ENCODE assay signal across 8 cellular contexts in the genomic region with DNA sequence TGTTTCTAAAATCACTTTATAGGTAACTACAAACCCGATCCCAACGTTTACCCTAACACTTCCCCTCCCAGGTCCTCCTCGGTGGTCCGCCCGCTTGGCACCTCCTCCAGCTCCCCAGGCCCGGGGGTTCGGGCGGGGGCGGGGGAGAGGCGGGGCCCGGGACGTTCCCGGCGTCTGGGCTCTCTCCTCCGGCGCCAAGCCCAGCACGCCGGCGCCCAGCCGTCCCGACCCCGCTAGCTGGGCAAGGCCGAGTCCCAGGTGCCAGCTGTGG. TPM values are rescaled to one million over a fixed set of nuclear protein-coding genes. Genes with fewer than 3 reads are reported as not detected.
DNase-seq lines count a peak whose midpoint lies in the region; ATAC-seq and TF ChIP-seq lines count a peak whose summit lies in the region.

No MANE protein-coding gene starts in this region.

- no peaks in the 10 kb centered on the region for H3K9me3 Mint-ChIP-seq in MCF 10A (ENCODE audit: unreplicated experiment)

- in situ Hi-C loops in KBM-7 (cut with MboI; ENCODE audit: low pct_unique_long_range_greater_than_20kb, low sequenced_read_pairs): no loop called here

- no peak for TF ChIP-seq CTCF in MCF 10A (IDR thresholded peaks at IDR 0.05; ENCODE audit: unreplicated experiment)

- no peaks in the 10 kb centered on the region for H3K4me1 ChIP-seq in mucosa of stomach (ENCODE audit: control insufficient read depth, insufficient read depth, low read length)

- no peaks in the 10 kb centered on the region for H3K9me3 ChIP-seq in mucosa of stomach (ENCODE audit: control insufficient read depth, low read length)

- intact Hi-C loops in MCF 10A (cut with micrococcal nuclease): loop anchor here (2.0 kb wide), 1 partner anchor 91 kb away; a partner anchor contains a TSS

- H3K4me3 Mint-ChIP-seq in MCF 10A (ENCODE audit: unreplicated experiment): peak overlapping the region; percentile 97

- POLR2A ChIA-PET in MCF 10A (lab: Yijun Ruan, JAX): interaction anchor here (0.6 to 4.2 kb wide), 22 partner anchors 9 to 831 kb away, joined by 3 to 63 read pairs (median 4); a partner anchor contains a TSS

- peak overlapping the region; percentile 85 for H3K4me3 ChIP-seq in mucosa of stomach (ENCODE audit: low read length)

- no peaks in the 10 kb centered on the region for H3K27me3 Mint-ChIP-seq in MCF 10A (ENCODE audit: insufficient read depth, unreplicated experiment)

- CTCF ChIA-PET in MCF 10A (lab: Yijun Ruan, JAX): interaction anchor here (0.6 to 0.9 kb wide), 3 partner anchors 74 to 723 kb away, joined by 3 read pairs; no protein-coding TSS in a partner anchor

- ATAC-seq in GM18498 (IDR thresholded peaks at IDR 0.05; ENCODE audit: unreplicated experiment) (peak; percentile 29), HG03095 (IDR thresholded peaks at IDR 0.05; ENCODE audit: unreplicated experiment) (peak; percentile 17)

- H3K36me3 ChIP-seq in mucosa of stomach (ENCODE audit: control insufficient read depth, insufficient read depth, low read length): no peaks in the 10 kb centered on the region

- peaks cover 11% of the 10 kb centered on the region for H3K4me1 Mint-ChIP-seq in MCF 10A (ENCODE audit: insufficient read depth, unreplicated experiment)

- H3K36me3 Mint-ChIP-seq in MCF 10A (ENCODE audit: insufficient read depth, unreplicated experiment): peaks cover 33% of the 10 kb centered on the region

- DNase-seq in MCF 10A (ENCODE audit: unreplicated experiment) (no peak), KBM-7 (no peak), SW 1271 (lab: John Stamatoyannopoulos, UW) (no peak), AG08395 (ENCODE audit: low spot score) (no peak)
- DNase-seq in stimulated activated CD4-positive, alpha-beta T cell treated with anti-CD3 and anti-CD28 coated beads, Interleukin-4, amount 100 ng/mL, for 24 hours: no peak

- no peaks in the 10 kb centered on the region for H3K27me3 ChIP-seq in mucosa of stomach (ENCODE audit: control insufficient read depth, insufficient read depth, low read length)

- no TSS peak for BruUV-seq in MCF 10A (replicated peaks; lab: Mats Ljungman, UMichigan)

- peak overlapping the region; percentile 94 for H3K27ac Mint-ChIP-seq in MCF 10A (ENCODE audit: low read depth, unreplicated experiment)

- H3K9ac ChIP-seq in mucosa of stomach (ENCODE audit: low read length): peak overlapping the region; percentile 84

RNA-seq across cellular contexts. Expression of a gene that starts 0.5 kb away (rescaled TPM):
- total RNA-seq in MCF 10A (2022): 83.4 and 96.6 TPM in 2 replicates

RNA-seq across cellular contexts. Expression of a gene that starts 0.8 kb away (rescaled TPM):
- 10.4 and 12.4 TPM in 2 replicates for total RNA-seq in MCF 10A (2022)
